ENCODE assay signal across 9 cellular contexts in genomic region chr4:152106113-152106763, GRCh38.
A peak's percentile ranks its signal among the peaks of the same experiment; 100 is the strongest.
DNase-seq lines count a peak whose midpoint lies in the region; ATAC-seq and TF ChIP-seq lines count a peak whose summit lies in the region.
"Had no signal": no experiment of that assay in that cellular context is flagged by ENCODE, and none has a peak within 500 bp of the region (broad histone marks: within the 10 kb centered on the region; RNA-seq: fewer than 3 reads in every experiment).

No MANE protein-coding gene starts in this region.

- ATAC-seq in SK-N-SH treated with all-trans-retinoic acid at 6 μM for 48 hours (peak; percentile 87), GM19351 (IDR thresholded peaks at IDR 0.05; ENCODE audit: unreplicated experiment) (no peak), GM21526 (IDR thresholded peaks at IDR 0.05; ENCODE audit: low FRiP score, unreplicated experiment) (no peak)

- H3K4me1 Mint-ChIP-seq in nephron, result peaks cover 81% of the 10 kb centered on the region

- no peak for TF ChIP-seq CTCF in nephron (IDR thresholded peaks at IDR 0.05; ENCODE audit: unreplicated experiment in 3 of 3)

- no peaks in the 10 kb centered on the region for H3K9me3 Mint-ChIP-seq in nephron

- H3K36me3 Mint-ChIP-seq in nephron (ENCODE audit: low read depth), result no peaks in the 10 kb centered on the region

- peak; percentile 31 for DNase-seq in NCI-H2029 (lab: John Stamatoyannopoulos, UW)
- DNase-seq in NCI-H2029 treated with DMSO at 0.1 percent for 48 hours (lab: John Stamatoyannopoulos, UW), result no peak
- DNase-seq in fibroblast of gingiva (ENCODE audit: low read depth), result peak; percentile 90
- DNase-seq in NCI-H1417 treated with DMSO at 0.1 percent for 48 hours (lab: John Stamatoyannopoulos, UW), result no peak

- peaks cover 26% of the 10 kb centered on the region for H3K27me3 Mint-ChIP-seq in nephron (ENCODE audit: low read depth)

- H3K4me3 Mint-ChIP-seq in nephron, result no peak overlapping the region
- H3K4me3 Mint-ChIP-seq: B cell had no signal

- peak overlapping the region; percentile 22 to 73 (median 68) for H3K27ac Mint-ChIP-seq in nephron
- H3K27ac Mint-ChIP-seq: B cell had no signal

TF ChIP-seq in SK-N-SH treated with all-trans-retinoic acid at 6 μM for 48 hours, 23 proteins besides CTCF, POLR2A, EP300 and RAD21:
- TF ChIP-seq ISL1 (CRISPR knock-in tag; IDR thresholded peaks at IDR 0.05) (peak; percentile 30; the same call in 1 of the 2 replicates), RARB (CRISPR knock-in tag; IDR thresholded peaks at IDR 0.05) (no peak)

Comparison
In these comparisons a context has a peak if more than half of its experiments do, and no peak if none do; other contexts are left out.
1. DNase-seq: peak in NCI-H2029 (single experiment) and fibroblast of gingiva (single experiment); none in NCI-H2029 treated with DMSO at 0.1 percent for 48 hours (single experiment) and NCI-H1417 treated with DMSO at 0.1 percent for 48 hours (single experiment).